Comparison of ENCODE assay signal across 1 cellular context in the genomic region with DNA sequence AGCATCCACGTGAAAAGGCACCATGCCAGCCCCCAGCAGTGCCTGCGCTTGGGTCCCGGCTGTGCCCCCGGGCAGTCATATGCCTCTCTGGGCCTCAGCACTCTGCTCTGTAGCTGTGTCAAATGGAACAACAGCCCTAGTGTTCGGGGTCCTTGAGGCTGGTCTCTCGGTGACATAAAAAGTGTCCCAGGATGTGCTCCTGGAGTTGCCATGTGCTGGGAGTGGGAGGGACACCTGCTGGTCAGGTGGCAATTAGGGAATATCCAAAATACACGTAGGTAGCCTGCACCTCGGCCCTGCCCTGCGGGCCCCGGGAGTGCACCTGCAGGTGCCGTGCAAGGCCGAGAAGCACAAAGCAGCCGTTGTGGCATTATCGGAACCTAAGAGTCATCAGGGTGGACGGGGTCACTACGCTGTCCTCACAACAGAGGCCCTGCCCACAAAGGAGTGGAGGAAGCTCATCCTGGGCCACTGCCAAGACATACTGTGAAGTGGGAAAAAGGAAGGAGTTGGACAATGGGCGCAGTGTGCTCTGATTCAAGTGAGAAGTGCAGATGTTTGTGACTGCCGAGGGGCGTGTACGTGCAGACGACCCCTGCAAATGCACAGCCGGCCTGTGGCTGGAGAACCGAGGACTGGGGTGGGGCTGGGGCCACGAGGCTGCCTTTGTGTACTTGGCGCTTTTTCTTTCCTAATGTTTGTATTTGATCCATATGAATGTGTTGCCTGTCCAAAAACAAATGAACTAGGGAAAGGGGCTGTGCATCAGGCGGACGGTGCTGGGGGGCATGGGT.
TF ChIP-seq lines count a peak whose summit lies in the region.

No MANE protein-coding gene starts in this region.

TF ChIP-seq in HepG2, 621 proteins besides CTCF, POLR2A, EP300 and RAD21 (continued from another document and continues in another):
- TF ChIP-seq ZNF883 (CRISPR knock-in tag; IDR thresholded peaks at IDR 0.05; ENCODE audit: not compliant biosample characterization) = peak; percentile 39
- peak; percentile 98 for TF ChIP-seq ZNF343 (CRISPR knock-in tag; IDR thresholded peaks at IDR 0.05)
- TF ChIP-seq, protein P1, sequence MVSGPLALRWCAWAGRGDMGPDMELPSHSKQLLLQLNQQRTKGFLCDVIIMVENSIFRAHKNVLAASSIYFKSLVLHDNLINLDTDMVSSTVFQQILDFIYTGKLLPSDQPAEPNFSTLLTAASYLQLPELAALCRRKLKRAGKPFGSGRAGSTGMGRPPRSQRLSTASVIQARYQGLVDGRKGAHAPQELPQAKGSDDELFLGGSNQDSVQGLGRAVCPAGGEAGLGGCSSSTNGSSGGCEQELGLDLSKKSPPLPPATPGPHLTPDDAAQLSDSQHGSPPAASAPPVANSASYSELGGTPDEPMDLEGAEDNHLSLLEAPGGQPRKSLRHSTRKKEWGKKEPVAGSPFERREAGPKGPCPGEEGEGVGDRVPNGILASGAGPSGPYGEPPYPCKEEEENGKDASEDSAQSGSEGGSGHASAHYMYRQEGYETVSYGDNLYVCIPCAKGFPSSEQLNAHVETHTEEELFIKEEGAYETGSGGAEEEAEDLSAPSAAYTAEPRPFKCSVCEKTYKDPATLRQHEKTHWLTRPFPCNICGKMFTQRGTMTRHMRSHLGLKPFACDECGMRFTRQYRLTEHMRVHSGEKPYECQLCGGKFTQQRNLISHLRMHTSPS (CRISPR knock-in tag; IDR thresholded peaks at IDR 0.05; ENCODE audit: low read depth) = peak; percentile 85
- TF ChIP-seq MEIS1 (CRISPR knock-in tag; IDR thresholded peaks at IDR 0.05; ENCODE audit: borderline replicate concordance) = peak; percentile 87
- TF ChIP-seq ZNF331 (CRISPR knock-in tag; IDR thresholded peaks at IDR 0.05) = peak; percentile 83
- peak; percentile 93 for TF ChIP-seq ZNF768 (CRISPR knock-in tag; IDR thresholded peaks at IDR 0.05)
- TF ChIP-seq, protein P2, sequence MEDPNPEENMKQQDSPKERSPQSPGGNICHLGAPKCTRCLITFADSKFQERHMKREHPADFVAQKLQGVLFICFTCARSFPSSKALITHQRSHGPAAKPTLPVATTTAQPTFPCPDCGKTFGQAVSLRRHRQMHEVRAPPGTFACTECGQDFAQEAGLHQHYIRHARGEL (CRISPR knock-in tag; IDR thresholded peaks at IDR 0.05) = no peak
- TF ChIP-seq NCOA2 (CRISPR knock-in tag; IDR thresholded peaks at IDR 0.05) = peak; percentile 97
- TF ChIP-seq, protein P3, sequence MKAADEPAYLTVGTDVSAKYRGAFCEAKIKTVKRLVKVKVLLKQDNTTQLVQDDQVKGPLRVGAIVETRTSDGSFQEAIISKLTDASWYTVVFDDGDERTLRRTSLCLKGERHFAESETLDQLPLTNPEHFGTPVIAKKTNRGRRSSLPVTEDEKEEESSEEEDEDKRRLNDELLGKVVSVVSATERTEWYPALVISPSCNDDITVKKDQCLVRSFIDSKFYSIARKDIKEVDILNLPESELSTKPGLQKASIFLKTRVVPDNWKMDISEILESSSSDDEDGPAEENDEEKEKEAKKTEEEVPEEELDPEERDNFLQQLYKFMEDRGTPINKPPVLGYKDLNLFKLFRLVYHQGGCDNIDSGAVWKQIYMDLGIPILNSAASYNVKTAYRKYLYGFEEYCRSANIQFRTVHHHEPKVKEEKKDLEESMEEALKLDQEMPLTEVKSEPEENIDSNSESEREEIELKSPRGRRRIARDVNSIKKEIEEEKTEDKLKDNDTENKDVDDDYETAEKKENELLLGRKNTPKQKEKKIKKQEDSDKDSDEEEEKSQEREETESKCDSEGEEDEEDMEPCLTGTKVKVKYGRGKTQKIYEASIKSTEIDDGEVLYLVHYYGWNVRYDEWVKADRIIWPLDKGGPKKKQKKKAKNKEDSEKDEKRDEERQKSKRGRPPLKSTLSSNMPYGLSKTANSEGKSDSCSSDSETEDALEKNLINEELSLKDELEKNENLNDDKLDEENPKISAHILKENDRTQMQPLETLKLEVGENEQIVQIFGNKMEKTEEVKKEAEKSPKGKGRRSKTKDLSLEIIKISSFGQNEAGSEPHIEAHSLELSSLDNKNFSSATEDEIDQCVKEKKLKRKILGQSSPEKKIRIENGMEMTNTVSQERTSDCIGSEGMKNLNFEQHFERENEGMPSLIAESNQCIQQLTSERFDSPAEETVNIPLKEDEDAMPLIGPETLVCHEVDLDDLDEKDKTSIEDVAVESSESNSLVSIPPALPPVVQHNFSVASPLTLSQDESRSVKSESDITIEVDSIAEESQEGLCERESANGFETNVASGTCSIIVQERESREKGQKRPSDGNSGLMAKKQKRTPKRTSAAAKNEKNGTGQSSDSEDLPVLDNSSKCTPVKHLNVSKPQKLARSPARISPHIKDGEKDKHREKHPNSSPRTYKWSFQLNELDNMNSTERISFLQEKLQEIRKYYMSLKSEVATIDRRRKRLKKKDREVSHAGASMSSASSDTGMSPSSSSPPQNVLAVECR (CRISPR knock-in tag; IDR thresholded peaks at IDR 0.05; ENCODE audit: borderline replicate concordance) = peak; percentile 94
- TF ChIP-seq, protein P4, sequence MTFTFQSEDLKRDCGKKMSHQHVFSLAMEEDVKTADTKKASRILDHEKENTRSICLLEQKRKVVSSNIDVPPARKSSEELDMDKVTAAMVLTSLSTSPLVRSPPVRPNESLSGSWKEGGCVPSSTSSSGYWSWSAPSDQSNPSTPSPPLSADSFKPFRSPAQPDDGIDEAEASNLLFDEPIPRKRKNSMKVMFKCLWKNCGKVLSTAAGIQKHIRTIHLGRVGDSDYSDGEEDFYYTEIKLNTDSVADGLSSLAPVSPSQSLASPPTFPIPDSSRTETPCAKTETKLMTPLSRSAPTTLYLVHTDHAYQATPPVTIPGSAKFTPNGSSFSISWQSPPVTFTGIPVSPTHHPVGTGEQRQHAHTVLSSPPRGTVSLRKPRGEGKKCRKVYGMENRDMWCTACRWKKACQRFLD (CRISPR knock-in tag; IDR thresholded peaks at IDR 0.05; ENCODE audit: borderline replicate concordance) = peak; percentile 91; the same call in 1 of the 2 replicates
- TF ChIP-seq, protein P5, sequence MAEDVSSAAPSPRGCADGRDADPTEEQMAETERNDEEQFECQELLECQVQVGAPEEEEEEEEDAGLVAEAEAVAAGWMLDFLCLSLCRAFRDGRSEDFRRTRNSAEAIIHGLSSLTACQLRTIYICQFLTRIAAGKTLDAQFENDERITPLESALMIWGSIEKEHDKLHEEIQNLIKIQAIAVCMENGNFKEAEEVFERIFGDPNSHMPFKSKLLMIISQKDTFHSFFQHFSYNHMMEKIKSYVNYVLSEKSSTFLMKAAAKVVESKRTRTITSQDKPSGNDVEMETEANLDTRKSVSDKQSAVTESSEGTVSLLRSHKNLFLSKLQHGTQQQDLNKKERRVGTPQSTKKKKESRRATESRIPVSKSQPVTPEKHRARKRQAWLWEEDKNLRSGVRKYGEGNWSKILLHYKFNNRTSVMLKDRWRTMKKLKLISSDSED (CRISPR knock-in tag; IDR thresholded peaks at IDR 0.05) = peak; percentile 80; the same call in 1 of the 2 replicates
- no peak for TF ChIP-seq ZFP62 (CRISPR knock-in tag; IDR thresholded peaks at IDR 0.05)
- no peak for TF ChIP-seq GTF2F1 (IDR thresholded peaks at IDR 0.05; ENCODE audit: low read length)
- TF ChIP-seq TRIM24 (CRISPR knock-in tag; IDR thresholded peaks at IDR 0.05) = peak; percentile 68; the same call in 1 of the 2 replicates
- no peak; the same call in 1 of the 2 replicates for TF ChIP-seq ZNF34 (CRISPR knock-in tag; IDR thresholded peaks at IDR 0.05; ENCODE audit: borderline replicate concordance)
- peak; percentile 87; the same call in 1 of the 2 replicates for TF ChIP-seq GFI1 (CRISPR knock-in tag; IDR thresholded peaks at IDR 0.05; ENCODE audit: borderline replicate concordance)
- peak; percentile 65; the same call in 1 of the 2 replicates for TF ChIP-seq JUNB (CRISPR knock-in tag; IDR thresholded peaks at IDR 0.05; ENCODE audit: borderline replicate concordance)
- 0 out of 2 replicates have a peak, but pooled peaks have one; percentile 20 for TF ChIP-seq TSC22D2 (CRISPR knock-in tag; IDR thresholded peaks at IDR 0.05; ENCODE audit: borderline replicate concordance)
- TF ChIP-seq, protein P6, sequence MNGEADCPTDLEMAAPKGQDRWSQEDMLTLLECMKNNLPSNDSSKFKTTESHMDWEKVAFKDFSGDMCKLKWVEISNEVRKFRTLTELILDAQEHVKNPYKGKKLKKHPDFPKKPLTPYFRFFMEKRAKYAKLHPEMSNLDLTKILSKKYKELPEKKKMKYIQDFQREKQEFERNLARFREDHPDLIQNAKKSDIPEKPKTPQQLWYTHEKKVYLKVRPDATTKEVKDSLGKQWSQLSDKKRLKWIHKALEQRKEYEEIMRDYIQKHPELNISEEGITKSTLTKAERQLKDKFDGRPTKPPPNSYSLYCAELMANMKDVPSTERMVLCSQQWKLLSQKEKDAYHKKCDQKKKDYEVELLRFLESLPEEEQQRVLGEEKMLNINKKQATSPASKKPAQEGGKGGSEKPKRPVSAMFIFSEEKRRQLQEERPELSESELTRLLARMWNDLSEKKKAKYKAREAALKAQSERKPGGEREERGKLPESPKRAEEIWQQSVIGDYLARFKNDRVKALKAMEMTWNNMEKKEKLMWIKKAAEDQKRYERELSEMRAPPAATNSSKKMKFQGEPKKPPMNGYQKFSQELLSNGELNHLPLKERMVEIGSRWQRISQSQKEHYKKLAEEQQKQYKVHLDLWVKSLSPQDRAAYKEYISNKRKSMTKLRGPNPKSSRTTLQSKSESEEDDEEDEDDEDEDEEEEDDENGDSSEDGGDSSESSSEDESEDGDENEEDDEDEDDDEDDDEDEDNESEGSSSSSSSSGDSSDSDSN (CRISPR knock-in tag; IDR thresholded peaks at IDR 0.05) = peak; percentile 82
- TF ChIP-seq SCMH1 (CRISPR knock-in tag; IDR thresholded peaks at IDR 0.05; ENCODE audit: borderline replicate concordance) = no peak
- no peak for TF ChIP-seq ZKSCAN5 (CRISPR knock-in tag; IDR thresholded peaks at IDR 0.05)
- peak; percentile 67; the same call in 1 of the 2 replicates for TF ChIP-seq BORCS8-MEF2B (CRISPR knock-in tag; IDR thresholded peaks at IDR 0.05)
- no peak for TF ChIP-seq NR3C1 (CRISPR knock-in tag; IDR thresholded peaks at IDR 0.05)
- TF ChIP-seq STAT5B (CRISPR knock-in tag; IDR thresholded peaks at IDR 0.05) = no peak
- no peak for TF ChIP-seq PLRG1 (conservative IDR thresholded peaks at IDR 0.05)
- no peak for TF ChIP-seq HOXA5 (CRISPR knock-in tag; IDR thresholded peaks at IDR 0.05)
- TF ChIP-seq MZF1 (CRISPR knock-in tag; IDR thresholded peaks at IDR 0.05; ENCODE audit: borderline replicate concordance) = 0 out of 2 replicates have a peak, but pooled peaks have one; percentile 86
- no peak for TF ChIP-seq ZNF329 (CRISPR knock-in tag; IDR thresholded peaks at IDR 0.05; ENCODE audit: low read depth)
- no peak for TF ChIP-seq PRPF4 (IDR thresholded peaks at IDR 0.05; ENCODE audit: low read depth, low read length, poor library complexity, severe bottlenecking)
- TF ChIP-seq MATR3 (CRISPR knock-in tag; IDR thresholded peaks at IDR 0.05) = no peak
- peak; percentile 38 for TF ChIP-seq KDM5B (CRISPR knock-in tag; IDR thresholded peaks at IDR 0.05; ENCODE audit: borderline replicate concordance)
- peak; percentile 80; the same call in 1 of the 2 replicates for TF ChIP-seq ZIK1 (CRISPR knock-in tag; IDR thresholded peaks at IDR 0.05; ENCODE audit: borderline replicate concordance, low read depth)
- TF ChIP-seq ELF4 (CRISPR knock-in tag; IDR thresholded peaks at IDR 0.05; ENCODE audit: borderline replicate concordance) = no peak; the same call in 1 of the 2 replicates
- TF ChIP-seq FOXA3 (CRISPR knock-in tag; IDR thresholded peaks at IDR 0.05) = peak; percentile 91
- TF ChIP-seq, protein P7, sequence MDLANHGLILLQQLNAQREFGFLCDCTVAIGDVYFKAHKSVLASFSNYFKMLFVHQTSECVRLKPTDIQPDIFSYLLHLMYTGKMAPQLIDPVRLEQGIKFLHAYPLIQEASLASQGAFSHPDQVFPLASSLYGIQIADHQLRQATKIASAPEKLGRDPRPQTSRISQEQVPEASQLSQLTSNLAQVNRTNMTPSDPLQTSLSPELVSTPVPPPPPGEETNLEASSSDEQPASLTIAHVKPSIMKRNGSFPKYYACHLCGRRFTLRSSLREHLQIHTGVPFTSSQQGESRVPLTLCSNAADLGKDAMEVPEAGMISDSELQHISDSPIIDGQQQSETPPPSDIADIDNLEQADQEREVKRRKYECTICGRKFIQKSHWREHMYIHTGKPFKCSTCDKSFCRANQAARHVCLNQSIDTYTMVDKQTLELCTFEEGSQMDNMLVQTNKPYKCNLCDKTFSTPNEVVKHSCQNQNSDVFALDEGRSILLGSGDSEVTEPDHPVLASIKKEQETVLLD (CRISPR knock-in tag; IDR thresholded peaks at IDR 0.05; ENCODE audit: low read depth) = peak; percentile 80
- TF ChIP-seq ZNF572 (CRISPR knock-in tag; IDR thresholded peaks at IDR 0.05) = peak; percentile 73; the same call in 1 of the 2 replicates
- no peak for TF ChIP-seq ZNF552 (CRISPR knock-in tag; IDR thresholded peaks at IDR 0.05; ENCODE audit: borderline replicate concordance)
- TF ChIP-seq, protein P8, sequence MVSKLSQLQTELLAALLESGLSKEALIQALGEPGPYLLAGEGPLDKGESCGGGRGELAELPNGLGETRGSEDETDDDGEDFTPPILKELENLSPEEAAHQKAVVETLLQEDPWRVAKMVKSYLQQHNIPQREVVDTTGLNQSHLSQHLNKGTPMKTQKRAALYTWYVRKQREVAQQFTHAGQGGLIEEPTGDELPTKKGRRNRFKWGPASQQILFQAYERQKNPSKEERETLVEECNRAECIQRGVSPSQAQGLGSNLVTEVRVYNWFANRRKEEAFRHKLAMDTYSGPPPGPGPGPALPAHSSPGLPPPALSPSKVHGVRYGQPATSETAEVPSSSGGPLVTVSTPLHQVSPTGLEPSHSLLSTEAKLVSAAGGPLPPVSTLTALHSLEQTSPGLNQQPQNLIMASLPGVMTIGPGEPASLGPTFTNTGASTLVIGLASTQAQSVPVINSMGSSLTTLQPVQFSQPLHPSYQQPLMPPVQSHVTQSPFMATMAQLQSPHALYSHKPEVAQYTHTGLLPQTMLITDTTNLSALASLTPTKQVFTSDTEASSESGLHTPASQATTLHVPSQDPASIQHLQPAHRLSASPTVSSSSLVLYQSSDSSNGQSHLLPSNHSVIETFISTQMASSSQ (IDR thresholded peaks at IDR 0.05; ENCODE audit: low read depth) = 0 out of 2 replicates have a peak, but pooled peaks have one; percentile 66
- TF ChIP-seq, protein P8 (CRISPR knock-in tag; IDR thresholded peaks at IDR 0.05; ENCODE audit: borderline replicate concordance) = peak; percentile 91
